In genomic region chrX:55451990-55452824, GRCh38 we compare ENCODE assay signal across 8 cellular contexts. TPM values are rescaled to one million over a fixed set of nuclear protein-coding genes. Genes with fewer than 3 reads are reported as not detected.
DNase-seq lines count a peak whose midpoint lies in the region; ATAC-seq, FAIRE-seq and TF ChIP-seq lines count a peak whose summit lies in the region.

MAGEH1 (plus strand) TSS chrX:55452127; CDS start chrX:55452375, 248 bp downstream.

- TF ChIP-seq EP300 in esophagus muscularis mucosa (IDR thresholded peaks at IDR 0.05): no peak

- POLR2A ChIA-PET in CD8-positive, alpha-beta T cell (lab: Charles Lee): interaction anchor here (0.6 to 1.9 kb wide), 6 partner anchors 36 to 1847 kb away, joined by 3 to 38 read pairs (median 4); partner anchors contain the start of genes FAM120C, RRAGB and USP51

- ATAC-seq in CD8-positive, alpha-beta T cell: peak; percentile 91
- ATAC-seq in GM19438 (IDR thresholded peaks at IDR 0.05; ENCODE audit: low read depth, unreplicated experiment) (peak; percentile 92), HG03575 (IDR thresholded peaks at IDR 0.05; ENCODE audit: extremely low read depth, insufficient number of reproducible peaks, low FRiP score, unreplicated experiment) (peak; percentile 91)
- ATAC-seq in activated T-cell treated with anti-CD3 and anti-CD28 coated beads, Interleukin-2, amount 50 U/mL, for 72 hours (replicated peaks in 1 of 2): peak; percentile 96 to 97

- CTCF ChIA-PET in CD8-positive, alpha-beta T cell (lab: Charles Lee): interaction anchor here (1.0 to 1.1 kb wide), 2 partner anchors 26 to 37 kb away, joined by 3 to 5 read pairs; no protein-coding TSS in a partner anchor

- no peak for TF ChIP-seq CTCF in CD8-positive, alpha-beta T cell (IDR thresholded peaks at IDR 0.05)
- no peak for TF ChIP-seq CTCF in esophagus muscularis mucosa (IDR thresholded peaks at IDR 0.05)

- H3K27ac Mint-ChIP-seq in CD8-positive, alpha-beta T cell: peak within 1 kb of the TSS; percentile 97
- peak within 1 kb of the TSS; percentile 79 for H3K27ac Mint-ChIP-seq in activated T-cell treated with anti-CD3 and anti-CD28 coated beads, Interleukin-2, amount 50 U/mL, for 72 hours

- peak within 1 kb of the TSS; percentile 86 for H3K4me3 ChIP-seq in CD8-positive, alpha-beta T cell (ENCODE audit: low read depth, low read length)
- H3K4me3 ChIP-seq in esophagus muscularis mucosa (peak within 1 kb of the TSS; percentile 63 to 71 (median 66)), muscle layer of duodenum (ENCODE audit: low read depth in 1 of 2, low read length in 2 of 2) (peak within 1 kb of the TSS; percentile 77 to 78)

- H3K27me3 Mint-ChIP-seq in CD8-positive, alpha-beta T cell (ENCODE audit: low read depth): no peaks in the 10 kb centered on the region
- no peaks in the 10 kb centered on the region for H3K27me3 Mint-ChIP-seq in activated T-cell treated with anti-CD3 and anti-CD28 coated beads, Interleukin-2, amount 50 U/mL, for 72 hours (ENCODE audit: low read depth)

- peak within 1 kb of the TSS; percentile 93 for H3K4me3 Mint-ChIP-seq in CD8-positive, alpha-beta T cell
- peak within 1 kb of the TSS; percentile 93 to 95 for H3K4me3 Mint-ChIP-seq in activated T-cell treated with anti-CD3 and anti-CD28 coated beads, Interleukin-2, amount 50 U/mL, for 72 hours

- H3K9me3 Mint-ChIP-seq in CD8-positive, alpha-beta T cell: no peaks in the 10 kb centered on the region
- no peaks in the 10 kb centered on the region for H3K9me3 Mint-ChIP-seq in activated T-cell treated with anti-CD3 and anti-CD28 coated beads, Interleukin-2, amount 50 U/mL, for 72 hours

- peaks cover 20% of the 10 kb centered on the region for H3K4me1 Mint-ChIP-seq in CD8-positive, alpha-beta T cell (ENCODE audit: low read depth)
- H3K4me1 Mint-ChIP-seq in activated T-cell treated with anti-CD3 and anti-CD28 coated beads, Interleukin-2, amount 50 U/mL, for 72 hours (ENCODE audit: low read depth): no peaks in the 10 kb centered on the region

- H3K36me3 ChIP-seq in CD8-positive, alpha-beta T cell (ENCODE audit: insufficient read depth, low read length): no peaks in the 10 kb centered on the region
- H3K36me3 ChIP-seq in esophagus muscularis mucosa (no peaks in the 10 kb centered on the region), muscle layer of duodenum (ENCODE audit: control insufficient read depth in 1 of 2, insufficient read depth in 2 of 2, low read length in 2 of 2) (no peaks in the 10 kb centered on the region)

- H3K27ac ChIP-seq in CD8-positive, alpha-beta T cell (ENCODE audit: low read depth, low read length): peak within 1 kb of the TSS; percentile 81
- peak within 1 kb of the TSS; percentile 81 to 89 (median 85) for H3K27ac ChIP-seq in esophagus muscularis mucosa (replicated peaks in 1 of 4)
- peak within 1 kb of the TSS; percentile 69 for H3K27ac ChIP-seq in muscle layer of duodenum (ENCODE audit: low read length)

- H3K4me1 ChIP-seq in CD8-positive, alpha-beta T cell (ENCODE audit: insufficient read depth, low read length): peaks cover 12% of the 10 kb centered on the region
- H3K4me1 ChIP-seq in esophagus muscularis mucosa: peaks cover 0 to 7% (median 3%) of the 10 kb centered on the region in 4 donors
- peaks cover 0 to 4% of the 10 kb centered on the region in 2 donors for H3K4me1 ChIP-seq in muscle layer of duodenum (ENCODE audit: control insufficient read depth in 1 of 2, insufficient read depth in 2 of 2, low read length in 2 of 2)

- intact Hi-C loops in CD8-positive, alpha-beta T cell (cut with DNase I, micrococcal nuclease): loop anchor here in 1 of 2 experiments (10.0 kb wide), 2 partner anchors 263 to 1113 kb away; partner anchors contain the start of genes RRAGB and UBQLN2
- intact Hi-C loops in esophagus muscularis mucosa (cut with DNase I): no loop called here

- FAIRE-seq in RCC 7860 (lab: Jason Lieb, UNC): no peak

- peak; percentile 55 to 88 (median 76) for DNase-seq in CD8-positive, alpha-beta T cell
- DNase-seq in RCC 7860 (ENCODE audit: low spot score) (peak; percentile 56), esophagus muscularis mucosa (ENCODE audit: extremely low spot score) (peak; percentile 92)
- DNase-seq in activated T-cell treated with anti-CD3 and anti-CD28 coated beads, Interleukin-2, amount 50 U/mL, for 72 hours: peak; percentile 76 to 81
- peak; percentile 51 for DNase-seq in stimulated activated CD8-positive, alpha-beta memory T cell treated with anti-CD3 and anti-CD28 coated beads, Interleukin-7, amount 100 ng/mL, for 24 hours (ENCODE audit: low read depth)

- no peaks in the 10 kb centered on the region for H3K27me3 ChIP-seq in CD8-positive, alpha-beta T cell (ENCODE audit: insufficient read depth, low read length)
- H3K27me3 ChIP-seq in esophagus muscularis mucosa (no peaks in the 10 kb centered on the region), muscle layer of duodenum (ENCODE audit: low read depth, low read length) (no peaks in the 10 kb centered on the region)

- TF ChIP-seq POLR2A in esophagus muscularis mucosa (IDR thresholded peaks at IDR 0.05; ENCODE audit: low read depth): no peak

- H3K9me3 ChIP-seq in CD8-positive, alpha-beta T cell (ENCODE audit: low read length): no peaks in the 10 kb centered on the region
- H3K9me3 ChIP-seq in esophagus muscularis mucosa (no peaks in the 10 kb centered on the region), muscle layer of duodenum (ENCODE audit: control insufficient read depth in 1 of 2, low read length in 2 of 2) (no peaks in the 10 kb centered on the region)

- WGBS in esophagus muscularis mucosa: 41% methylated on average over 35 of the region's 42 CpGs

- H3K36me3 Mint-ChIP-seq in CD8-positive, alpha-beta T cell: peaks cover 8% of the 10 kb centered on the region
- H3K36me3 Mint-ChIP-seq in activated T-cell treated with anti-CD3 and anti-CD28 coated beads, Interleukin-2, amount 50 U/mL, for 72 hours (ENCODE audit: insufficient read depth in 2 of 2): peaks cover 0 to 4% of the 10 kb centered on the region in 2 donors

RNA-seq across cellular contexts. Expression of gene MAGEH1, which starts in this region (rescaled TPM):
- total RNA-seq in CD8-positive, alpha-beta T cell: 10 to 100 TPM; 13.0 to 14.7 TPM
- total RNA-seq in activated T-cell treated with anti-CD3 and anti-CD28 coated beads, Interleukin-2, amount 50 U/mL, for 72 hours: 10 to 100 TPM; 18.9 to 20.6 TPM
- total RNA-seq in esophagus muscularis mucosa: 10 to 100 TPM; 22.4 to 28.8 (median 26.3) TPM

Comparison
In these comparisons a context has a peak if more than half of its experiments do, and no peak if none do; other contexts are left out.
1. Peak in every context shown above with its lines: DNase-seq, ATAC-seq, H3K4me3 ChIP-seq and H3K27ac ChIP-seq.